ENCODE assay signal across 8 cellular contexts in genomic region chr16:81817789-81818304, GRCh38. TPM values are rescaled to one million over a fixed set of nuclear protein-coding genes. Genes with fewer than 3 reads are reported as not detected.
DNase-seq lines count a peak whose midpoint lies in the region; ATAC-seq, FAIRE-seq and TF ChIP-seq lines count a peak whose summit lies in the region.
"Had no signal": no experiment of that assay in that cellular context is flagged by ENCODE, and none has a peak within 500 bp of the region (broad histone marks: within the 10 kb centered on the region; RNA-seq: fewer than 3 reads in every experiment).

No MANE protein-coding gene starts in this region.

- H3K4me3 ChIP-seq in naive thymus-derived CD4-positive, alpha-beta T cell (ENCODE audit: low read length) = no peak overlapping the region
- no peak overlapping the region for H3K4me3 ChIP-seq in kidney (ENCODE audit: low read length in 2 of 2)

- CTCF ChIA-PET in naive thymus-derived CD4-positive, alpha-beta T cell (lab: Charles Lee) = no interaction called here

- H3K9ac ChIP-seq in kidney (ENCODE audit: low read length in 2 of 2) = no peak overlapping the region

- H3K27me3 Mint-ChIP-seq in naive thymus-derived CD4-positive, alpha-beta T cell = peaks cover 0 to 20% (median 11%) of the 10 kb centered on the region in 5 donors

- peaks cover 5 to 33% (median 6%) of the 10 kb centered on the region in 7 donors for H3K4me1 Mint-ChIP-seq in naive thymus-derived CD4-positive, alpha-beta T cell

- peaks cover 0 to 4% (median 0%) of the 10 kb centered on the region in 5 donors for H3K36me3 Mint-ChIP-seq in naive thymus-derived CD4-positive, alpha-beta T cell

- peak overlapping the region in 1 of 9 donors; percentile 16 for H3K27ac Mint-ChIP-seq in naive thymus-derived CD4-positive, alpha-beta T cell

- intact Hi-C loops in naive thymus-derived CD4-positive, alpha-beta T cell (cut with micrococcal nuclease) = no loop called here
- intact Hi-C loops in kidney (cut with DNase I) = no loop called here

- H3K4me3 Mint-ChIP-seq in naive thymus-derived CD4-positive, alpha-beta T cell = peak overlapping the region in 1 of 10 donors; percentile 29

- peaks cover 0 to 9% of the 10 kb centered on the region in 2 donors for H3K4me1 ChIP-seq in naive thymus-derived CD4-positive, alpha-beta T cell (ENCODE audit: control insufficient read depth in 2 of 2, insufficient read depth in 2 of 2, low read length in 2 of 2)
- peaks cover 4 to 15% of the 10 kb centered on the region in 2 donors for H3K4me1 ChIP-seq in kidney (ENCODE audit: control insufficient read depth in 1 of 2, insufficient read depth in 1 of 2, low read depth in 1 of 2, low read length in 2 of 2)

- peak; percentile 80 to 95 for DNase-seq in NOMO-1 (lab: John Stamatoyannopoulos, UW; ENCODE audit: unreplicated experiment in 2 of 2)
- no peak for DNase-seq in naive thymus-derived CD4-positive, alpha-beta T cell
- DNase-seq in HUDEP-2 (lab: John Stamatoyannopoulos, UW; ENCODE audit: unreplicated experiment in 76 of 76) = no peak
- no peak for DNase-seq in kidney
- no peak for DNase-seq in SW 1271 (lab: John Stamatoyannopoulos, UW)

- no peaks in the 10 kb centered on the region for H3K9me3 ChIP-seq in naive thymus-derived CD4-positive, alpha-beta T cell (ENCODE audit: control insufficient read depth in 2 of 3, low read length in 3 of 3)
- H3K9me3 ChIP-seq in kidney (ENCODE audit: control insufficient read depth in 1 of 2, low read length in 2 of 2) = no peaks in the 10 kb centered on the region

- H3K27me3 ChIP-seq in naive thymus-derived CD4-positive, alpha-beta T cell (ENCODE audit: control insufficient read depth in 2 of 2, insufficient read depth in 2 of 2, low read length in 2 of 2) = no peaks in the 10 kb centered on the region

- H3K36me3 ChIP-seq in naive thymus-derived CD4-positive, alpha-beta T cell (ENCODE audit: control insufficient read depth in 2 of 3, insufficient read depth in 3 of 3, low read length in 3 of 3) = no peaks in the 10 kb centered on the region
- no peaks in the 10 kb centered on the region for H3K36me3 ChIP-seq in kidney (ENCODE audit: control insufficient read depth in 1 of 2, insufficient read depth in 2 of 2, low read length in 2 of 2)

- peak; percentile 39 for ATAC-seq in GM18511 (IDR thresholded peaks at IDR 0.05; ENCODE audit: unreplicated experiment)
- ATAC-seq in GM21786 (IDR thresholded peaks at IDR 0.05; ENCODE audit: unreplicated experiment) = peak; percentile 35
- peak; percentile 83 for ATAC-seq in naive thymus-derived CD4-positive, alpha-beta T cell

- POLR2A ChIA-PET in naive thymus-derived CD4-positive, alpha-beta T cell (lab: Charles Lee) = no interaction called here

- peaks cover 0 to 5% (median 0%) of the 10 kb centered on the region in 11 donors for H3K9me3 Mint-ChIP-seq in naive thymus-derived CD4-positive, alpha-beta T cell

- no peak for FAIRE-seq in kidney (lab: Jason Lieb, UNC)
- FAIRE-seq: bronchial epithelial cell had no signal

- no peak for TF ChIP-seq CTCF in kidney (IDR thresholded peaks at IDR 0.05; ENCODE audit: borderline replicate concordance, extremely low read depth, insufficient read depth)

- H3K27ac ChIP-seq in naive thymus-derived CD4-positive, alpha-beta T cell (ENCODE audit: low read depth, low read length) = no peak overlapping the region
- H3K27ac ChIP-seq in kidney (ENCODE audit: low read depth in 2 of 2, low read length in 2 of 2) = no peak overlapping the region

RNA-seq across cellular contexts. Expression of gene PLCG2, which starts 38.8 kb away (rescaled TPM):
- total RNA-seq in naive thymus-derived CD4-positive, alpha-beta T cell = 10 to 100 TPM in 2 of 5 experiments, 1 to 10 TPM in 3; 1.4 to 85.8 (median 5.9) TPM
- under 1 TPM; 0.07 to 0.33 TPM for polyA plus RNA-seq in naive thymus-derived CD4-positive, alpha-beta T cell
- 50.7 TPM for total RNA-seq in kidney
- polyA plus RNA-seq in kidney (ENCODE audit: insufficient read depth, low read depth, low replicate concordance) = 55.6 TPM

Comparison
In these comparisons a context has a peak if more than half of its experiments do, and no peak if none do; other contexts are left out.
1. DNase-seq: peak in NOMO-1 (2 of 2); none in naive thymus-derived CD4-positive, alpha-beta T cell (0 of 9), HUDEP-2 (0 of 76), kidney (single experiment) and SW 1271 (0 of 2).
2. Peak in every context shown above with its lines, with median percentiles within 50 percentile points of each other: ATAC-seq.